In the genomic region with DNA sequence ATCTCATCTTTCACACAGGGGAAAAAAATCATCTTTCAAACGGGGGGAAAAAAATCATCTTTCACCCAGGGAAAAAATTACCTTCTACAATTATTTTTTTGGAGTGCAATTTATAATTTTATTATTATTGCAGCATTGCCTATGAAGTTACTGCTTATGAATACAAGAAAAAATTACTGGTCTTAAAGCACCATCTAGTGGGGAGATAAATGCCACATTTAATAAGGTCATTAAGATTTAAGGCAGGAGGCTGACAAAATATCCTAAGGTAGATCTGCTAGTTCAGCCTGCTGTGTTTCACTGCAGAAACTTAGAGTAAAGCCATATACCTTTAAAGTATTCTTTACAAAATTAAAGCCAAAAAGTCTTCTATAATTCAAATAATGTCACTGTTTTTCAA, we compare ENCODE assay signal across 8 cellular contexts. TPM values are rescaled to one million over a fixed set of nuclear protein-coding genes. Genes with fewer than 3 reads are reported as not detected.
DNase-seq lines count a peak whose midpoint lies in the region; ATAC-seq, FAIRE-seq and TF ChIP-seq lines count a peak whose summit lies in the region.

No MANE protein-coding gene starts in this region.

- no peak overlapping the region for H3K4me3 ChIP-seq in fibroblast of villous mesenchyme (ENCODE audit: low read depth, low read length)

- no peak for ATAC-seq in esophagus mucosa

- TF ChIP-seq CTCF in fibroblast of villous mesenchyme (IDR thresholded peaks at IDR 0.05; ENCODE audit: insufficient read depth, low read depth, low read length): peak; percentile 52

- DNase-seq in NCI-H2227 (lab: John Stamatoyannopoulos, UW; ENCODE audit: unreplicated experiment) (peak; percentile 32), NCI-H2227 treated with DMSO at 0.1 percent for 48 hours (lab: John Stamatoyannopoulos, UW) (no peak), RCC 7860 (ENCODE audit: low spot score) (peak; percentile 28), fibroblast of villous mesenchyme (ENCODE audit: low read depth) (peak; percentile 84), superior temporal gyrus (ENCODE audit: extremely low spot score) (peak; percentile 87), NCI-H226 (no peak)
- no peak for DNase-seq in activated T-cell treated with anti-CD3 and anti-CD28 coated beads, Interleukin-2, amount 50 U/mL, for 1 hour

- peak; percentile 31 for FAIRE-seq in RCC 7860 (lab: Jason Lieb, UNC)

RNA-seq across cellular contexts. Expression of gene SHCBP1, which starts 13.7 kb away (rescaled TPM):
- total RNA-seq in fibroblast of villous mesenchyme (15.8 and 31.5 TPM in 2 replicates), esophagus mucosa (7.7 TPM)

Comparison
In these comparisons a context has a peak if more than half of its experiments do, and no peak if none do; other contexts are left out.
1. DNase-seq: peak in NCI-H2227 (single experiment), RCC 7860 (single experiment), fibroblast of villous mesenchyme (single experiment) and superior temporal gyrus (single experiment); none in NCI-H2227 treated with DMSO at 0.1 percent for 48 hours (single experiment), activated T-cell treated with anti-CD3 and anti-CD28 coated beads, Interleukin-2, amount 50 U/mL, for 1 hour (single experiment) and NCI-H226 (single experiment).